ENCODE assay signal across 8 cellular contexts in the genomic region with DNA sequence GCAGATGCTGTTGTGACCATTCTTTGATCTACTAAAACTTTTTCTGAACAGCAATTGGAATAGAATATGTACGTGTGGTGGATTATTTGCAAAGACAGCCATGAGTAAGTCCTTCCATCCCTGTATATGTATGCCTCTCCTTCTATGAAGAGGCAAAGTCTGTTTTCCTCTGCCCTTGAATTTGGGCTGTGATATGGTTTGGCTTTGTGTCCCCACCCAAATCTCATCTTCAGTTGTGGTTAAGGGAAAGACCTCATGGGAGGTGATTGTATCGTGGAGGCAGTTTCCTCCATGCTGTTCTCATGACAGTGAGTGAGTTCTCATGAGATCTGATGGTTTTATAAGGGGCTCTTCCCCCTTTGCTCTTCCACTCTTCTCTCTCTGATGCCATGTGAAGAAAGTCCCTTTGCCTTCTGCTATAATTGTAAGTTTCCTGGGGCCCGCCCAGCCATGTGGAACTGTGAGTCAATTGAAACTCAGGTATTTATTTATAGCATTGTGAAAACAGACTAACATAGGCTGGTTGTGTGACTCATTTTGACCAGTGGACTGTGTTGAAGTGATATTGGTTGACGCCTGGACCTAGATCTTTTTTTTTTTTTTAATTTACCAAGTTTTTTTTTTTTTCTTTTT.
A peak's percentile ranks its signal among the peaks of the same experiment; 100 is the strongest.
DNase-seq lines count a peak whose midpoint lies in the region; ATAC-seq and TF ChIP-seq lines count a peak whose summit lies in the region.

No MANE protein-coding gene starts in this region.

- peaks cover 26% of the 10 kb centered on the region for H3K4me1 ChIP-seq in GM23338 (ENCODE audit: insufficient read depth)

- peak overlapping the region; percentile 45 for H3K4me3 Mint-ChIP-seq in activated T-cell treated with anti-CD3 and anti-CD28 coated beads, Interleukin-2, amount 50 U/mL, for 4 hours
- no peak overlapping the region for H3K4me3 Mint-ChIP-seq in GM23338

- no peaks in the 10 kb centered on the region for H4K20me1 ChIP-seq in GM23338 (replicated peaks; ENCODE audit: insufficient read depth)

- peak; percentile 45 to 52 for DNase-seq in activated CD4-positive, alpha-beta T cell treated with anti-CD3 and anti-CD28 coated beads for 24 hours (ENCODE audit: low read depth in 2 of 2)
- DNase-seq in activated CD4-positive, alpha-beta T cell treated with anti-CD3 and anti-CD28 coated beads for 1 hour: no peak
- peak; percentile 17 for DNase-seq in activated T-cell treated with anti-CD3 and anti-CD28 coated beads, Interleukin-2, amount 50 U/mL, for 4 hours
- DNase-seq in stimulated activated CD4-positive, alpha-beta T cell treated with anti-CD3 and anti-CD28 coated beads, Interleukin-15, amount 100 ng/mL, for 24 hours: peak; percentile 76
- DNase-seq in SKM-1 (lab: John Stamatoyannopoulos, UW; ENCODE audit: unreplicated experiment) (no peak), GM23338 (ENCODE audit: low spot score) (no peak), Right ventricle myocardium inferior (ENCODE audit: missing footprints) (no peak)

- H3K9me3 Mint-ChIP-seq in activated T-cell treated with anti-CD3 and anti-CD28 coated beads, Interleukin-2, amount 50 U/mL, for 4 hours: peaks cover 11% of the 10 kb centered on the region
- H3K9me3 Mint-ChIP-seq in GM23338: no peaks in the 10 kb centered on the region; the same call in 1 of the 3 replicates

- no peaks in the 10 kb centered on the region for H3K27me3 Mint-ChIP-seq in activated T-cell treated with anti-CD3 and anti-CD28 coated beads, Interleukin-2, amount 50 U/mL, for 4 hours (ENCODE audit: low read depth)
- H3K27me3 Mint-ChIP-seq in GM23338 (ENCODE audit: insufficient read depth, low read depth, poor library complexity): no peaks in the 10 kb centered on the region

- no peak overlapping the region for H3K4me2 ChIP-seq in GM23338

- no peak overlapping the region for H3K4me3 ChIP-seq in GM23338

- H3K27me3 ChIP-seq in GM23338 (ENCODE audit: insufficient read depth): no peaks in the 10 kb centered on the region

- ATAC-seq in HG03378 (IDR thresholded peaks at IDR 0.05; ENCODE audit: unreplicated experiment) (peak; percentile 96), GM23338 (no peak), Right ventricle myocardium inferior (no peak)
- peak; percentile 94 for ATAC-seq in activated T-cell treated with anti-CD3 and anti-CD28 coated beads, Interleukin-2, amount 50 U/mL, for 4 hours

- H3K4me1 Mint-ChIP-seq in activated T-cell treated with anti-CD3 and anti-CD28 coated beads, Interleukin-2, amount 50 U/mL, for 4 hours (ENCODE audit: low read depth): peaks cover 16% of the 10 kb centered on the region
- peaks cover 28% of the 10 kb centered on the region for H3K4me1 Mint-ChIP-seq in GM23338

- no peaks in the 10 kb centered on the region for H3K36me3 ChIP-seq in GM23338 (ENCODE audit: insufficient read depth)

- TF ChIP-seq CTCF in GM23338 (conservative IDR thresholded peaks at IDR 0.05; ENCODE audit: low read depth in 2 of 2): no peak

- H3K27ac ChIP-seq in GM23338 (ENCODE audit: low read depth): no peak overlapping the region

- H3K27ac Mint-ChIP-seq in GM23338: no peak overlapping the region

- 0 out of 2 replicates have a peak, but pooled peaks cover 5% of the 10 kb centered on the region for H3K9me2 ChIP-seq in GM23338 (ENCODE audit: insufficient read depth)

- no peaks in the 10 kb centered on the region for H3F3A ChIP-seq in GM23338 (replicated peaks; ENCODE audit: low read depth)

- no peaks in the 10 kb centered on the region for H3K36me3 Mint-ChIP-seq in activated T-cell treated with anti-CD3 and anti-CD28 coated beads, Interleukin-2, amount 50 U/mL, for 4 hours (ENCODE audit: insufficient read depth)
- H3K36me3 Mint-ChIP-seq in GM23338 (ENCODE audit: low read depth): peaks cover 4% of the 10 kb centered on the region; the same call in 1 of the 3 replicates

- no peaks in the 10 kb centered on the region for H3K79me2 ChIP-seq in GM23338 (replicated peaks; ENCODE audit: insufficient read depth)

- intact Hi-C loops in Right ventricle myocardium inferior (cut with DNase I): no loop called here

- H2AFZ ChIP-seq in GM23338: no peak overlapping the region

TF ChIP-seq in GM23338, 12 proteins besides CTCF, POLR2A, EP300 and RAD21:
- TF ChIP-seq POLR2AphosphoS5 (IDR thresholded peaks at IDR 0.05; ENCODE audit: low read depth) (no peak), ZNF331 (CRISPR knock-in tag; IDR thresholded peaks at IDR 0.05; ENCODE audit: low read depth) (no peak), STAT1 (IDR thresholded peaks at IDR 0.05; ENCODE audit: unreplicated experiment) (no peak), JUNB (IDR thresholded peaks at IDR 0.05; ENCODE audit: unreplicated experiment) (no peak)
- TF ChIP-seq, protein P1, sequence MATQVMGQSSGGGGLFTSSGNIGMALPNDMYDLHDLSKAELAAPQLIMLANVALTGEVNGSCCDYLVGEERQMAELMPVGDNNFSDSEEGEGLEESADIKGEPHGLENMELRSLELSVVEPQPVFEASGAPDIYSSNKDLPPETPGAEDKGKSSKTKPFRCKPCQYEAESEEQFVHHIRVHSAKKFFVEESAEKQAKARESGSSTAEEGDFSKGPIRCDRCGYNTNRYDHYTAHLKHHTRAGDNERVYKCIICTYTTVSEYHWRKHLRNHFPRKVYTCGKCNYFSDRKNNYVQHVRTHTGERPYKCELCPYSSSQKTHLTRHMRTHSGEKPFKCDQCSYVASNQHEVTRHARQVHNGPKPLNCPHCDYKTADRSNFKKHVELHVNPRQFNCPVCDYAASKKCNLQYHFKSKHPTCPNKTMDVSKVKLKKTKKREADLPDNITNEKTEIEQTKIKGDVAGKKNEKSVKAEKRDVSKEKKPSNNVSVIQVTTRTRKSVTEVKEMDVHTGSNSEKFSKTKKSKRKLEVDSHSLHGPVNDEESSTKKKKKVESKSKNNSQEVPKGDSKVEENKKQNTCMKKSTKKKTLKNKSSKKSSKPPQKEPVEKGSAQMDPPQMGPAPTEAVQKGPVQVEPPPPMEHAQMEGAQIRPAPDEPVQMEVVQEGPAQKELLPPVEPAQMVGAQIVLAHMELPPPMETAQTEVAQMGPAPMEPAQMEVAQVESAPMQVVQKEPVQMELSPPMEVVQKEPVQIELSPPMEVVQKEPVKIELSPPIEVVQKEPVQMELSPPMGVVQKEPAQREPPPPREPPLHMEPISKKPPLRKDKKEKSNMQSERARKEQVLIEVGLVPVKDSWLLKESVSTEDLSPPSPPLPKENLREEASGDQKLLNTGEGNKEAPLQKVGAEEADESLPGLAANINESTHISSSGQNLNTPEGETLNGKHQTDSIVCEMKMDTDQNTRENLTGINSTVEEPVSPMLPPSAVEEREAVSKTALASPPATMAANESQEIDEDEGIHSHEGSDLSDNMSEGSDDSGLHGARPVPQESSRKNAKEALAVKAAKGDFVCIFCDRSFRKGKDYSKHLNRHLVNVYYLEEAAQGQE (IDR thresholded peaks at IDR 0.05; ENCODE audit: unreplicated experiment): no peak

Comparison
In these comparisons a context has a peak if more than half of its experiments do, and no peak if none do; other contexts are left out.
1. DNase-seq: peak in activated CD4-positive, alpha-beta T cell treated with anti-CD3 and anti-CD28 coated beads for 24 hours (2 of 2), activated T-cell treated with anti-CD3 and anti-CD28 coated beads, Interleukin-2, amount 50 U/mL, for 4 hours (single experiment) and stimulated activated CD4-positive, alpha-beta T cell treated with anti-CD3 and anti-CD28 coated beads, Interleukin-15, amount 100 ng/mL, for 24 hours (single experiment); none in activated CD4-positive, alpha-beta T cell treated with anti-CD3 and anti-CD28 coated beads for 1 hour (single experiment), SKM-1 (single experiment), GM23338 (single experiment) and Right ventricle myocardium inferior (single experiment).
2. ATAC-seq: peak in HG03378 (single experiment) and activated T-cell treated with anti-CD3 and anti-CD28 coated beads, Interleukin-2, amount 50 U/mL, for 4 hours (2 of 2); none in GM23338 (single experiment) and Right ventricle myocardium inferior (single experiment).